ENCODE assay signal across 32 cellular contexts in genomic region chr12:123286997-123287396, GRCh38. TPM values are rescaled to one million over a fixed set of nuclear protein-coding genes. Genes with fewer than 3 reads are reported as not detected.
DNase-seq lines count a peak whose midpoint lies in the region; ATAC-seq and TF ChIP-seq lines count a peak whose summit lies in the region.
"Had no signal": no experiment of that assay in that cellular context is flagged by ENCODE, and none has a peak within 500 bp of the region (broad histone marks: within the 10 kb centered on the region; RNA-seq: fewer than 3 reads in every experiment).

No MANE protein-coding gene starts in this region.

- TF ChIP-seq CTCF in glutamatergic neuron (IDR thresholded peaks at IDR 0.05; ENCODE audit: partially characterized antibody, unreplicated experiment), result no peak
- TF ChIP-seq CTCF in upper lobe of right lung (IDR thresholded peaks at IDR 0.05), result no peak
- TF ChIP-seq CTCF in tibial nerve (IDR thresholded peaks at IDR 0.05), result no peak
- TF ChIP-seq CTCF in prostate gland (IDR thresholded peaks at IDR 0.05), result no peak

- intact Hi-C loops in upper lobe of right lung (cut with DNase I) (no loop called here), prostate gland (cut with DNase I) (no loop called here)

- H3K4me1 ChIP-seq in upper lobe of right lung (no peaks in the 10 kb centered on the region), tibial nerve (no peaks in the 10 kb centered on the region), prostate gland (replicated peaks) (no peaks in the 10 kb centered on the region)
- H3K4me1 ChIP-seq: gastrocnemius medialis, parathyroid adenoma, suprapubic skin had no signal

- peaks cover 2% of the 10 kb centered on the region for H3K27me3 Mint-ChIP-seq in glutamatergic neuron (ENCODE audit: unreplicated experiment)
- H3K27me3 Mint-ChIP-seq: activated naive CD4-positive, alpha-beta T cell treated with anti-CD3 and anti-CD28 coated beads, Interleukin-2, amount 10 ng/mL, durations not matched to agents 7 days and 5 days had no signal

- DNase-seq in activated effector memory CD4-positive, alpha-beta T cell treated with anti-CD3 and anti-CD28 coated beads, Interleukin-2, amount 50 U/mL, for 16 hours, result peak; percentile 21
- DNase-seq in activated effector memory CD4-positive, alpha-beta T cell treated with Interleukin-2 at 50 U/mL for 16 hours, result no peak
- peak; percentile 23 for DNase-seq in RPMI7951 (ENCODE audit: low read depth)
- DNase-seq in glutamatergic neuron, result no peak
- peak; percentile 29 for DNase-seq in upper lobe of right lung
- no peak for DNase-seq in tibial nerve (ENCODE audit: low spot score in 2 of 2)
- DNase-seq in prostate gland (ENCODE audit: low spot score), result no peak
- DNase-seq: activated CD4-positive, CD25-positive, alpha-beta regulatory T cell; activated naive CD4-positive, alpha-beta T cell treated with anti-CD3 and anti-CD28 coated beads, Interleukin-2, amount 10 ng/mL, durations not matched to agents 7 days and 5 days; activated T-cell treated with anti-CD3 and anti-CD28 coated beads, Interleukin-2, amount 50 U/mL, for 72 hours; amniotic stem cell; DMS79 treated with DMSO at 0.1 percent for 48 hours; dorsolateral prefrontal cortex; gastrocnemius medialis; hippocampal formation; MV-4-11; NCI-H1436; NCI-H2081 treated with DMSO at 0.1 percent for 48 hours; NCI-H2227 treated with DMSO at 0.1 percent for 48 hours; PC-9; right cardiac atrium; SHP77; stimulated activated naive CD4-positive, alpha-beta T cell; SW 1271 had no signal

- peaks cover 32% of the 10 kb centered on the region for H3K4me1 Mint-ChIP-seq in glutamatergic neuron (ENCODE audit: low read depth, unreplicated experiment)
- H3K4me1 Mint-ChIP-seq: activated naive CD4-positive, alpha-beta T cell treated with anti-CD3 and anti-CD28 coated beads, Interleukin-2, amount 10 ng/mL, durations not matched to agents 7 days and 5 days; CD14-positive monocyte; neural crest cell had no signal

- H3K4me3 ChIP-seq in upper lobe of right lung, result no peak overlapping the region
- H3K4me3 ChIP-seq in tibial nerve, result no peak overlapping the region
- no peak overlapping the region for H3K4me3 ChIP-seq in prostate gland
- H3K4me3 ChIP-seq: gastrocnemius medialis, PC-9, smooth muscle cell, suprapubic skin had no signal

- 39 to 56% methylated on average over 4 of the region's 4 CpGs for WGBS in tibial nerve, 2 donors
- whole genome bisulfite sequencing in prostate gland, result 64% methylated on average over 4 of the region's 4 CpGs

- H3K9me3 Mint-ChIP-seq in glutamatergic neuron (ENCODE audit: unreplicated experiment), result peaks cover 3% of the 10 kb centered on the region
- H3K9me3 Mint-ChIP-seq: activated naive CD4-positive, alpha-beta T cell treated with anti-CD3 and anti-CD28 coated beads, Interleukin-2, amount 10 ng/mL, durations not matched to agents 7 days and 5 days; activated T-cell treated with anti-CD3 and anti-CD28 coated beads, Interleukin-2, amount 50 U/mL, for 72 hours; CD14-positive monocyte; neural crest cell had no signal

- no peak for TF ChIP-seq EP300 in tibial nerve (IDR thresholded peaks at IDR 0.05)

- no peak for TF ChIP-seq POLR2A in tibial nerve (IDR thresholded peaks at IDR 0.05)
- no peak for TF ChIP-seq POLR2A in prostate gland (IDR thresholded peaks at IDR 0.05)

- H3K27me3 ChIP-seq in upper lobe of right lung, result no peaks in the 10 kb centered on the region
- no peaks in the 10 kb centered on the region for H3K27me3 ChIP-seq in tibial nerve
- no peaks in the 10 kb centered on the region for H3K27me3 ChIP-seq in prostate gland (replicated peaks; ENCODE audit: insufficient read depth)
- H3K27me3 ChIP-seq: dorsolateral prefrontal cortex, gastrocnemius medialis, suprapubic skin had no signal

- H3K36me3 ChIP-seq in upper lobe of right lung (peaks cover 32% of the 10 kb centered on the region), tibial nerve (peaks cover 0 to 33% (median 0%) of the 10 kb centered on the region in 3 donors), prostate gland (no peaks in the 10 kb centered on the region)

- no peak for ATAC-seq in upper lobe of right lung
- no peak for ATAC-seq in GM19455 (IDR thresholded peaks at IDR 0.05; ENCODE audit: unreplicated experiment)
- ATAC-seq: activated T-cell treated with anti-CD3 and anti-CD28 coated beads, Interleukin-2, amount 50 U/mL, for 72 hours; gastrocnemius medialis; left lobe of liver; right cardiac atrium had no signal

- H3K27ac Mint-ChIP-seq in glutamatergic neuron (ENCODE audit: unreplicated experiment), result peak overlapping the region; percentile 86
- H3K27ac Mint-ChIP-seq: activated naive CD4-positive, alpha-beta T cell treated with anti-CD3 and anti-CD28 coated beads, Interleukin-2, amount 10 ng/mL, durations not matched to agents 7 days and 5 days; activated T-cell treated with anti-CD3 and anti-CD28 coated beads, Interleukin-2, amount 50 U/mL, for 72 hours had no signal

- H3K36me3 Mint-ChIP-seq in glutamatergic neuron (ENCODE audit: unreplicated experiment), result no peaks in the 10 kb centered on the region

- peak overlapping the region; percentile 9 for H3K4me3 Mint-ChIP-seq in glutamatergic neuron (ENCODE audit: unreplicated experiment)
- H3K4me3 Mint-ChIP-seq: activated naive CD4-positive, alpha-beta T cell treated with anti-CD3 and anti-CD28 coated beads, Interleukin-2, amount 10 ng/mL, durations not matched to agents 7 days and 5 days; activated T-cell treated with anti-CD3 and anti-CD28 coated beads, Interleukin-2, amount 50 U/mL, for 72 hours; CD14-positive monocyte; neural crest cell had no signal

- H3K9me3 ChIP-seq in upper lobe of right lung (no peaks in the 10 kb centered on the region), tibial nerve (no peaks in the 10 kb centered on the region), prostate gland (no peaks in the 10 kb centered on the region)
- H3K9me3 ChIP-seq: gastrocnemius medialis, suprapubic skin had no signal

- H3K27ac ChIP-seq in upper lobe of right lung (no peak overlapping the region), tibial nerve (no peak overlapping the region), prostate gland (no peak overlapping the region)
- H3K27ac ChIP-seq: gastrocnemius medialis, HL-60, parathyroid adenoma, PC-9, suprapubic skin had no signal

RNA-seq across cellular contexts. Expression of gene CDK2AP1, which starts 15.3 kb away (rescaled TPM):
- total RNA-seq in RPMI7951 (2014; rRNA removed; shearing (Covaris generic)), result 290 and 349 TPM in 2 replicates
- 135 TPM for total RNA-seq in glutamatergic neuron (ENCODE audit: unreplicated experiment)
- 89.9 TPM for total RNA-seq in upper lobe of right lung
- total RNA-seq in tibial nerve, result 10 to 100 TPM; 52.0 to 73.2 (median 66.8) TPM
- 100 to 1,000 TPM; 127 to 129 TPM for total RNA-seq in prostate gland

RNA-seq across cellular contexts. Expression of gene MTRFR, which starts 53.8 kb away (rescaled TPM):
- total RNA-seq in RPMI7951 (2014; rRNA removed; shearing (Covaris generic)), result 14.1 and 14.4 TPM in 2 replicates
- total RNA-seq in glutamatergic neuron (ENCODE audit: unreplicated experiment), result 11.1 TPM
- total RNA-seq in upper lobe of right lung, result 13.3 TPM
- 10 to 100 TPM; 10.0 to 13.8 (median 11.8) TPM for total RNA-seq in tibial nerve
- total RNA-seq in prostate gland, result 10 to 100 TPM; 18.3 to 26.7 TPM

RNA-seq across cellular contexts. Expression of gene MPHOSPH9, which starts 54.1 kb away (rescaled TPM):
- 62.4 and 66.7 TPM in 2 replicates for total RNA-seq in RPMI7951 (2014; rRNA removed; shearing (Covaris generic))
- 38.4 TPM for total RNA-seq in glutamatergic neuron (ENCODE audit: unreplicated experiment)
- 20.3 TPM for total RNA-seq in upper lobe of right lung
- total RNA-seq in tibial nerve, result 10 to 100 TPM; 24.1 to 35.2 (median 29.6) TPM
- 10 to 100 TPM; 24.3 to 25.0 TPM for total RNA-seq in prostate gland

Comparison
In these comparisons a context has a peak if more than half of its experiments do, and no peak if none do; other contexts are left out.
1. DNase-seq: peak in activated effector memory CD4-positive, alpha-beta T cell treated with anti-CD3 and anti-CD28 coated beads, Interleukin-2, amount 50 U/mL, for 16 hours (single experiment), RPMI7951 (single experiment) and upper lobe of right lung (single experiment); none in activated effector memory CD4-positive, alpha-beta T cell treated with Interleukin-2 at 50 U/mL for 16 hours (single experiment), glutamatergic neuron (single experiment), tibial nerve (0 of 2) and prostate gland (single experiment).